In genomic region chr4:158670975-158671664, GRCh38 we compare ENCODE assay signal across 1 cellular context.
TF ChIP-seq lines count a peak whose summit lies in the region.

No MANE protein-coding gene starts in this region.

TF ChIP-seq in K562, 482 proteins besides CTCF, POLR2A, EP300 and RAD21 (continued from another document):
- no peak for TF ChIP-seq BRF2 (IDR thresholded peaks at IDR 0.05; ENCODE audit: borderline replicate concordance, insufficient read depth, insufficient read length)
- 0 out of 2 replicates have a peak, but pooled peaks have one; percentile 39 for TF ChIP-seq ZNF830 (CRISPR knock-in tag; IDR thresholded peaks at IDR 0.05)
- no peak for TF ChIP-seq ELF1 (tag; IDR thresholded peaks at IDR 0.05)
- TF ChIP-seq ZFP30 (CRISPR knock-in tag; IDR thresholded peaks at IDR 0.05; ENCODE audit: borderline replicate concordance), result no peak
- no peak for TF ChIP-seq ZBTB49 (CRISPR knock-in tag; IDR thresholded peaks at IDR 0.05; ENCODE audit: borderline replicate concordance)
- TF ChIP-seq ZNF764 (CRISPR knock-in tag; IDR thresholded peaks at IDR 0.05; ENCODE audit: low read depth), result no peak
- TF ChIP-seq HDAC6 (IDR thresholded peaks at IDR 0.05; ENCODE audit: low read depth, low read length), result no peak
TF ChIP-seq in K562: peak in this region for 39.
